ENCODE assay signal across 10 cellular contexts in genomic region chr7:26292768-26293560, GRCh38. TPM values are rescaled to one million over a fixed set of nuclear protein-coding genes. Genes with fewer than 3 reads are reported as not detected.
DNase-seq lines count a peak whose midpoint lies in the region; ATAC-seq and TF ChIP-seq lines count a peak whose summit lies in the region.
"Had no signal": no experiment of that assay in that cellular context is flagged by ENCODE, and none has a peak within 500 bp of the region (broad histone marks: within the 10 kb centered on the region; RNA-seq: fewer than 3 reads in every experiment).

No MANE protein-coding gene starts in this region.

- no peak for ATAC-seq in HG02981 (IDR thresholded peaks at IDR 0.05; ENCODE audit: unreplicated experiment)
- ATAC-seq in GM21526 (IDR thresholded peaks at IDR 0.05; ENCODE audit: low FRiP score, unreplicated experiment) = no peak

- H3K4me1 ChIP-seq in BLaER1 (peaks cover 32% of the 10 kb centered on the region), liver (ENCODE audit: control insufficient read depth in 4 of 4, insufficient read depth in 4 of 4, low read length in 3 of 4) (peaks cover 0 to 23% (median 4%) of the 10 kb centered on the region in 4 donors), vagina (peaks cover 5% of the 10 kb centered on the region)

- DNase-seq in H7 (peak; percentile 36), vagina (ENCODE audit: extremely low spot score in 2 of 2) (no peak), SW480 (ENCODE audit: low spot score) (no peak)
- no peak for DNase-seq in activated T-helper 1 cell treated with anti-CD3 and anti-CD28 coated beads, Interleukin-12 subunit alpha, Interleukin-12 subunit beta, Interleukin-2, Interleukin-4 antibody, amounts not matched to agents 30 ng/mL and 10 ng/mL and 1 ng/mL, durations not matched to agents 14 hours and 24 hours and 36 hours (ENCODE audit: low spot score)
- DNase-seq: ovary had no signal

- peak overlapping the region; percentile 92 for H3K4me3 Mint-ChIP-seq in activated T-helper 1 cell treated with anti-CD3 and anti-CD28 coated beads, Interleukin-12 subunit alpha, Interleukin-12 subunit beta, Interleukin-2, Interleukin-4 antibody, amounts not matched to agents 30 ng/mL and 10 ng/mL and 1 ng/mL, durations not matched to agents 14 hours and 24 hours and 36 hours

- H3K9me3 Mint-ChIP-seq in activated T-helper 1 cell treated with anti-CD3 and anti-CD28 coated beads, Interleukin-12 subunit alpha, Interleukin-12 subunit beta, Interleukin-2, Interleukin-4 antibody, amounts not matched to agents 30 ng/mL and 10 ng/mL and 1 ng/mL, durations not matched to agents 14 hours and 24 hours and 36 hours = no peaks in the 10 kb centered on the region

- H3K36me3 ChIP-seq in BLaER1 = no peaks in the 10 kb centered on the region
- H3K36me3 ChIP-seq in H7 (replicated peaks; ENCODE audit: control insufficient read depth, insufficient read depth, low read length) = no peaks in the 10 kb centered on the region
- H3K36me3 ChIP-seq in liver (ENCODE audit: control insufficient read depth in 4 of 4, insufficient read depth in 3 of 4, low read depth in 1 of 4, low read length in 3 of 4) = peaks cover 0 to 6% (median 0%) of the 10 kb centered on the region in 4 donors
- no peaks in the 10 kb centered on the region for H3K36me3 ChIP-seq in vagina
- H3K36me3 ChIP-seq: cardiac muscle cell, ovary had no signal

- H3K27me3 Mint-ChIP-seq in activated T-helper 1 cell treated with anti-CD3 and anti-CD28 coated beads, Interleukin-12 subunit alpha, Interleukin-12 subunit beta, Interleukin-2, Interleukin-4 antibody, amounts not matched to agents 30 ng/mL and 10 ng/mL and 1 ng/mL, durations not matched to agents 14 hours and 24 hours and 36 hours (ENCODE audit: insufficient read depth) = no peaks in the 10 kb centered on the region

- H3K4me3 ChIP-seq in BLaER1 (peak overlapping the region; percentile 80; the same call in 1 of the 2 replicates), H7 (ENCODE audit: insufficient read depth, low read depth, low read length) (no peak overlapping the region; the same call in 1 of the 2 replicates), liver (ENCODE audit: low read depth in 1 of 3, low read length in 3 of 3) (peak overlapping the region; percentile 63 to 89 (median 79)), vagina (peak overlapping the region in 1 of 2 donors; percentile 52)

- no peaks in the 10 kb centered on the region for H3K9me3 ChIP-seq in BLaER1
- H3K9me3 ChIP-seq in liver (ENCODE audit: control insufficient read depth in 4 of 4, low read length in 3 of 4) = no peaks in the 10 kb centered on the region
- no peaks in the 10 kb centered on the region for H3K9me3 ChIP-seq in vagina
- H3K9me3 ChIP-seq: ovary had no signal

- no peak for TF ChIP-seq CTCF in liver (IDR thresholded peaks at IDR 0.05; ENCODE audit: low read depth, low read length, missing input control)
- no peak for TF ChIP-seq CTCF in vagina (IDR thresholded peaks at IDR 0.05)

- peaks cover 40% of the 10 kb centered on the region for H3K4me1 Mint-ChIP-seq in activated T-helper 1 cell treated with anti-CD3 and anti-CD28 coated beads, Interleukin-12 subunit alpha, Interleukin-12 subunit beta, Interleukin-2, Interleukin-4 antibody, amounts not matched to agents 30 ng/mL and 10 ng/mL and 1 ng/mL, durations not matched to agents 14 hours and 24 hours and 36 hours (ENCODE audit: low read depth)

- no peak for TF ChIP-seq RAD21 in liver (IDR thresholded peaks at IDR 0.05)

- peaks cover 16% of the 10 kb centered on the region for H3K36me3 Mint-ChIP-seq in activated T-helper 1 cell treated with anti-CD3 and anti-CD28 coated beads, Interleukin-12 subunit alpha, Interleukin-12 subunit beta, Interleukin-2, Interleukin-4 antibody, amounts not matched to agents 30 ng/mL and 10 ng/mL and 1 ng/mL, durations not matched to agents 14 hours and 24 hours and 36 hours (ENCODE audit: low read depth)

- H3K27ac ChIP-seq in BLaER1 = no peak overlapping the region
- H3K27ac ChIP-seq in liver (ENCODE audit: low read depth in 1 of 2, low read length in 2 of 2) = peak overlapping the region; percentile 85 to 88
- no peak overlapping the region for H3K27ac ChIP-seq in vagina
- H3K27ac ChIP-seq: cardiac muscle cell, ovary had no signal

- peak overlapping the region; percentile 92 for H3K27ac Mint-ChIP-seq in activated T-helper 1 cell treated with anti-CD3 and anti-CD28 coated beads, Interleukin-12 subunit alpha, Interleukin-12 subunit beta, Interleukin-2, Interleukin-4 antibody, amounts not matched to agents 30 ng/mL and 10 ng/mL and 1 ng/mL, durations not matched to agents 14 hours and 24 hours and 36 hours

- no peak for TF ChIP-seq POLR2A in vagina (IDR thresholded peaks at IDR 0.05)

- H4K20me1 ChIP-seq in BLaER1 = no peaks in the 10 kb centered on the region

- intact Hi-C loops in activated T-helper 1 cell treated with anti-CD3 and anti-CD28 coated beads, Interleukin-12 subunit alpha, Interleukin-12 subunit beta, Interleukin-2, Interleukin-4 antibody, amounts not matched to agents 30 ng/mL and 10 ng/mL and 1 ng/mL, durations not matched to agents 14 hours and 24 hours and 36 hours (cut with micrococcal nuclease) = loop anchor here (1.0 to 5.0 kb wide), 4 partner anchors 374 to 1448 kb away; partner anchors contain the start of genes SKAP2 and TAX1BP1
- intact Hi-C loops in vagina (cut with DNase I) = no loop called here

- peak overlapping the region; percentile 97 for H3K4me2 ChIP-seq in BLaER1

- 77% methylated on average over 11 of the region's 11 CpGs for WGBS in liver

- no peaks in the 10 kb centered on the region for H3K27me3 ChIP-seq in BLaER1
- H3K27me3 ChIP-seq in H7 (ENCODE audit: control insufficient read depth, insufficient read depth, low read length) = no peaks in the 10 kb centered on the region
- H3K27me3 ChIP-seq in liver (ENCODE audit: control insufficient read depth in 4 of 4, insufficient read depth in 4 of 4, low read length in 3 of 4) = no peaks in the 10 kb centered on the region
- no peaks in the 10 kb centered on the region for H3K27me3 ChIP-seq in vagina
- H3K27me3 ChIP-seq: cardiac muscle cell, ovary had no signal

- no peak overlapping the region for H3K9ac ChIP-seq in BLaER1
- H3K9ac ChIP-seq in liver (ENCODE audit: low read depth in 1 of 2, low read length in 2 of 2) = peak overlapping the region; percentile 35 to 80

TF ChIP-seq in liver, 16 proteins besides CTCF, POLR2A, EP300 and RAD21 (continues in another document):
- TF ChIP-seq HNF4G (IDR thresholded peaks at IDR 0.05) (no peak), RXRA (IDR thresholded peaks at IDR 0.05) (no peak), GABPA (IDR thresholded peaks at IDR 0.05 in 1 of 2, conservative IDR thresholded peaks at IDR 0.05 in 1 of 2) (no peak), NR2F2 (IDR thresholded peaks at IDR 0.05) (no peak), FOXA1 (IDR thresholded peaks at IDR 0.05) (no peak), YY1 (IDR thresholded peaks at IDR 0.05) (no peak), TAF1 (conservative IDR thresholded peaks at IDR 0.05) (no peak), FOXA2 (IDR thresholded peaks at IDR 0.05) (no peak), SP1 (IDR thresholded peaks at IDR 0.05) (no peak), ATF3 (IDR thresholded peaks at IDR 0.05) (no peak), HNF4A (conservative IDR thresholded peaks at IDR 0.05) (no peak), JUND (IDR thresholded peaks at IDR 0.05) (no peak)
- TF ChIP-seq, protein P1, sequence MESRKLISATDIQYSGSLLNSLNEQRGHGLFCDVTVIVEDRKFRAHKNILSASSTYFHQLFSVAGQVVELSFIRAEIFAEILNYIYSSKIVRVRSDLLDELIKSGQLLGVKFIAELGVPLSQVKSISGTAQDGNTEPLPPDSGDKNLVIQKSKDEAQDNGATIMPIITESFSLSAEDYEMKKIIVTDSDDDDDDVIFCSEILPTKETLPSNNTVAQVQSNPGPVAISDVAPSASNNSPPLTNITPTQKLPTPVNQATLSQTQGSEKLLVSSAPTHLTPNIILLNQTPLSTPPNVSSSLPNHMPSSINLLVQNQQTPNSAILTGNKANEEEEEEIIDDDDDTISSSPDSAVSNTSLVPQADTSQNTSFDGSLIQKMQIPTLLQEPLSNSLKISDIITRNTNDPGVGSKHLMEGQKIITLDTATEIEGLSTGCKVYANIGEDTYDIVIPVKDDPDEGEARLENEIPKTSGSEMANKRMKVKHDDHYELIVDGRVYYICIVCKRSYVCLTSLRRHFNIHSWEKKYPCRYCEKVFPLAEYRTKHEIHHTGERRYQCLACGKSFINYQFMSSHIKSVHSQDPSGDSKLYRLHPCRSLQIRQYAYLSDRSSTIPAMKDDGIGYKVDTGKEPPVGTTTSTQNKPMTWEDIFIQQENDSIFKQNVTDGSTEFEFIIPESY (IDR thresholded peaks at IDR 0.05) = no peak
- TF ChIP-seq, protein P2, sequence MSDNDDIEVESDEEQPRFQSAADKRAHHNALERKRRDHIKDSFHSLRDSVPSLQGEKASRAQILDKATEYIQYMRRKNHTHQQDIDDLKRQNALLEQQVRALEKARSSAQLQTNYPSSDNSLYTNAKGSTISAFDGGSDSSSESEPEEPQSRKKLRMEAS (IDR thresholded peaks at IDR 0.05) = no peak

RNA-seq across cellular contexts. Expression of gene SNX10, which starts 1.3 kb away (rescaled TPM):
- total RNA-seq in H7 (2014; rRNA removed; shearing (Covaris generic)) = 16.2 and 17.6 TPM in 2 replicates
- 41.9 and 48.3 TPM in 2 replicates for total RNA-seq in activated T-helper 1 cell treated with anti-CD3 and anti-CD28 coated beads, Interleukin-12 subunit alpha, Interleukin-12 subunit beta, Interleukin-2, Interleukin-4 antibody, amounts not matched to agents 30 ng/mL and 10 ng/mL and 1 ng/mL, durations not matched to agents 14 hours and 24 hours and 36 hours
- total RNA-seq in liver (10 to 100 TPM in 1 of 2 donors, 1 to 10 TPM in 1; 5.9 to 14.0 TPM), vagina (5.2 TPM)
- 10 to 100 TPM; 11.5 to 15.9 TPM for polyA plus RNA-seq in liver

Comparison
In these comparisons a context has a peak if more than half of its experiments do, and no peak if none do; other contexts are left out.
1. H3K27ac ChIP-seq: peak in liver (2 of 2); none in BLaER1 (single experiment) and vagina (single experiment).